23 cellular contexts compared by ENCODE assay signal in the genomic region with DNA sequence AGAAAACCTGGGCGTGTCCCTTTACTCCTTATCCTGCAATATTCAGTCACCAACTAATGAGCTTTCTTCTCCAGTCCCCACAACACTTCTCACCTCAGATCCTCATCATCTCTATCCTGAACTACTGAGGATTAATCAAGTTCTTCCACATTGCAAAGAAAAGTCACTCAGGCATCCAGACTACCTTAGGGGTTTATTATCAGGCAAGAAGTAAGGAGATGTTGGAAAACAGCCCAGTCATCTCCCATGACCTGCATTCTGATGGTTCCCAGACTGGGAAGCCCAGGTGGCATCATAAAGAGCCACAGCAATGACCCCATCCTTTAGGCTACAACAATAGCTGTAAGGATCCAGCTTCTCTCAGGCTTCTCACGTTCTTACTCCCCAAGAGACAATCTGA.
"Had no signal": no experiment of that assay in that cellular context is flagged by ENCODE, and none has a peak within 500 bp of the region (broad histone marks: within the 10 kb centered on the region; RNA-seq: fewer than 3 reads in every experiment).

No MANE protein-coding gene starts in this region.

- H3K27ac Mint-ChIP-seq: endodermal cell; mesothelial cell of epicardium; stimulated activated naive CD8-positive, alpha-beta T cell treated with anti-CD3 and anti-CD28 coated beads, Interleukin-15, Interleukin-2, amounts not matched to agents 100 ng/mL and 50 ng/mL, for 24 hours had no signal

- H3K4me3 Mint-ChIP-seq: dendritic cell treated with granulocyte-macrophage colony-stimulating factor and Interleukin-4, amounts not matched to agents 40 ng/mL and 50 ng/mL, for 4 days; endodermal cell; mesothelial cell of epicardium; stimulated activated naive CD8-positive, alpha-beta T cell treated with anti-CD3 and anti-CD28 coated beads, Interleukin-15, Interleukin-2, amounts not matched to agents 100 ng/mL and 50 ng/mL, for 24 hours had no signal

- H3K36me3 Mint-ChIP-seq: mesothelial cell of epicardium; naive thymus-derived CD8-positive, alpha-beta T cell had no signal

- DNase-seq: colonic mucosa; effector CD8-positive, alpha-beta T cell; foreskin fibroblast; gastrocnemius medialis; kidney; left cardiac atrium; left lung; mesenchymal stem cell; mucosa of descending colon; naive thymus-derived CD8-positive, alpha-beta T cell; stimulated activated CD4-positive, alpha-beta T cell treated with anti-CD3 and anti-CD28 coated beads, Interleukin-12 subunit alpha, Interleukin-12 subunit beta, amount 100 ng/mL, for 4 hours; stimulated activated CD4-positive, alpha-beta T cell treated with anti-CD3 and anti-CD28 coated beads, Interleukin-1b, Interleukin-23, amount 100 ng/mL, for 48 hours; stimulated activated CD4-positive, alpha-beta T cell treated with anti-CD3 and anti-CD28 coated beads, Interleukin-4, amount 100 ng/mL, for 1 hour; stimulated activated CD8-positive, alpha-beta memory T cell treated with anti-CD3 and anti-CD28 coated beads, Interleukin-4, amount 100 ng/mL, for 48 hours; transverse colon; upper lobe of right lung; uterus had no signal

- H3K9me3 Mint-ChIP-seq: dendritic cell treated with granulocyte-macrophage colony-stimulating factor and Interleukin-4, amounts not matched to agents 40 ng/mL and 50 ng/mL, for 4 days; endodermal cell; mesothelial cell of epicardium; naive thymus-derived CD8-positive, alpha-beta T cell; stimulated activated naive CD8-positive, alpha-beta T cell treated with anti-CD3 and anti-CD28 coated beads, Interleukin-15, Interleukin-2, amounts not matched to agents 100 ng/mL and 50 ng/mL, for 24 hours had no signal

- ATAC-seq: esophagus mucosa; gastrocnemius medialis; left cardiac atrium; left lung; mucosa of descending colon; naive thymus-derived CD8-positive, alpha-beta T cell; sciatic nerve; upper lobe of right lung had no signal

- H3K27me3 Mint-ChIP-seq: dendritic cell treated with granulocyte-macrophage colony-stimulating factor and Interleukin-4, amounts not matched to agents 40 ng/mL and 50 ng/mL, for 4 days; naive thymus-derived CD8-positive, alpha-beta T cell; stimulated activated naive CD8-positive, alpha-beta T cell treated with anti-CD3 and anti-CD28 coated beads, Interleukin-15, Interleukin-2, amounts not matched to agents 100 ng/mL and 50 ng/mL, for 24 hours had no signal
